In the genomic region with DNA sequence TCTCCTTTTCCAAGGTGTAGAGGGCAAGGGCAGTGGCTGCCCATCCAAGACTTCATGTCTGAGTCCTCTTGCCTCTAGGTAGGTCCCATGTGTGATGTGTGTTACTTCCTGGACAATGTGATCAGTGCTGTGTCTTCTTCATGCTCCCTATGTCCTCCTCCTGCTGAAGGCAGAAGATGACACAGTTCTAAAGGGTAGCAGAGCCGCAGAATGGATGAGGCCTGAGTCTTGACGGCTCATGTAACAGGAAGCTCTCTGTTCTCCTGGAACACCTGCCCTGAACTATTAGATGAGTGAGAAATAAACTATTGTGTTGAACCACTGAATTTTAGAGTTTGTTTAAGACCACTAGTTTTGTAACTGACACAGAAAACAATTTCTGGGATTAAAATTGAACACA, we compare ENCODE assay signal across 24 cellular contexts.
DNase-seq lines count a peak whose midpoint lies in the region; ATAC-seq, FAIRE-seq and TF ChIP-seq lines count a peak whose summit lies in the region.
"Had no signal": no experiment of that assay in that cellular context is flagged by ENCODE, and none has a peak within 500 bp of the region (broad histone marks: within the 10 kb centered on the region; RNA-seq: fewer than 3 reads in every experiment).

No MANE protein-coding gene starts in this region.

- TF ChIP-seq POLR2A in endothelial cell of umbilical vein (IDR thresholded peaks at IDR 0.05; ENCODE audit: low read depth, low read length), result no peak

- H3K4me1 ChIP-seq in SK-N-SH (ENCODE audit: control insufficient read depth in 1 of 2, insufficient read depth in 2 of 2, low read depth in 1 of 2, low read length in 1 of 2) (peaks cover 4 to 28% of the 10 kb centered on the region in 2 experiments; a peak in 2 of 4 replicates), endothelial cell of umbilical vein (ENCODE audit: control insufficient read depth, extremely low read depth, insufficient read depth, low read length) (peaks cover 10% of the 10 kb centered on the region)
- H3K4me1 ChIP-seq: gastroesophageal sphincter, SJSA1 had no signal

- no peaks in the 10 kb centered on the region for H3K9me2 ChIP-seq in SK-N-SH

- peak overlapping the region; percentile 81 for H3K27ac Mint-ChIP-seq in neural crest cell (ENCODE audit: unreplicated experiment)
- H3K27ac Mint-ChIP-seq: activated CD4-positive, alpha-beta memory T cell treated with anti-CD3 and anti-CD28 coated beads, Interleukin-2, amount 10 ng/mL, durations not matched to agents 7 days and 5 days; activated naive CD8-positive, alpha-beta T cell treated with anti-CD3 and anti-CD28 coated beads for 36 hours; B cell; CD8-positive, alpha-beta T cell; H9 had no signal

- no peak overlapping the region for H3K4me3 Mint-ChIP-seq in neural crest cell
- H3K4me3 Mint-ChIP-seq: activated CD4-positive, alpha-beta memory T cell treated with anti-CD3 and anti-CD28 coated beads, Interleukin-2, amount 10 ng/mL, durations not matched to agents 7 days and 5 days; activated naive CD8-positive, alpha-beta T cell treated with anti-CD3 and anti-CD28 coated beads for 36 hours; B cell; CD8-positive, alpha-beta T cell; H9 had no signal

- TF ChIP-seq CTCF in SK-N-SH (IDR thresholded peaks at IDR 0.05) (no peak), endothelial cell of umbilical vein (IDR thresholded peaks at IDR 0.05; ENCODE audit: extremely low read depth in 1 of 2, insufficient read depth in 1 of 2, low read depth in 1 of 2, low read length in 2 of 2) (no peak), neural crest cell (conservative IDR thresholded peaks at IDR 0.05) (no peak)

- H3K36me3 ChIP-seq in SK-N-SH (replicated peaks in 1 of 2; ENCODE audit: control insufficient read depth in 1 of 2, insufficient read depth in 2 of 2, low read length in 1 of 2), result no peaks in the 10 kb centered on the region
- H3K36me3 ChIP-seq in endothelial cell of umbilical vein (ENCODE audit: control insufficient read depth in 2 of 2, extremely low read depth in 1 of 2, insufficient read depth in 2 of 2, low read length in 2 of 2), result no peaks in the 10 kb centered on the region
- H3K36me3 ChIP-seq: gastroesophageal sphincter, SJSA1, thoracic aorta had no signal

- no peaks in the 10 kb centered on the region for H3K27me3 ChIP-seq in SK-N-SH (ENCODE audit: insufficient read depth)
- no peaks in the 10 kb centered on the region for H3K27me3 ChIP-seq in endothelial cell of umbilical vein (ENCODE audit: control insufficient read depth in 2 of 2, insufficient read depth in 2 of 2, low read length in 2 of 2)
- H3K27me3 ChIP-seq: gastroesophageal sphincter, SJSA1 had no signal

- dilution Hi-C loops in endothelial cell of umbilical vein (cut with MboI; ENCODE audit: extremely low pct_ligation_motif_present, low sequenced_read_pairs), result no loop called here

- H3K9me3 ChIP-seq in SK-N-SH, result no peaks in the 10 kb centered on the region
- no peaks in the 10 kb centered on the region for H3K9me3 ChIP-seq in endothelial cell of umbilical vein (replicated peaks; ENCODE audit: control insufficient read depth, insufficient read depth, low read length)
- H3K9me3 ChIP-seq: gastroesophageal sphincter, SJSA1, thoracic aorta had no signal

- H3K4me3 ChIP-seq in SK-N-SH (ENCODE audit: low read depth in 2 of 2, low read length in 1 of 2), result no peak overlapping the region
- H3K4me3 ChIP-seq in endothelial cell of umbilical vein (replicated peaks in 1 of 3; ENCODE audit: insufficient read depth in 1 of 3, low read depth in 1 of 3, low read length in 3 of 3), result no peak overlapping the region
- H3K4me3 ChIP-seq: gastroesophageal sphincter, SJSA1, thoracic aorta had no signal

- no peak overlapping the region for H3K4me2 ChIP-seq in SK-N-SH
- H3K4me2 ChIP-seq in endothelial cell of umbilical vein (ENCODE audit: insufficient read depth, low read length), result no peak overlapping the region

- no peak for TF ChIP-seq EP300 in SK-N-SH (IDR thresholded peaks at IDR 0.05; ENCODE audit: borderline replicate concordance in 1 of 2, low read depth in 1 of 2, low read length in 1 of 2)

- BruUV-seq in endothelial cell of umbilical vein (replicated peaks; lab: Mats Ljungman, UMichigan), result no TSS peak

- DNase-seq in SK-N-SH (no peak), endothelial cell of umbilical vein (ENCODE audit: low read depth, low spot score) (peak; percentile 5), neural crest cell (ENCODE audit: low read depth, low spot score) (no peak)
- no peak for DNase-seq in stimulated activated CD4-positive, alpha-beta T cell treated with anti-CD3 and anti-CD28 coated beads, Interleukin-15, amount 100 ng/mL, for 24 hours
- no peak for DNase-seq in activated naive CD4-positive, alpha-beta T cell treated with anti-CD3 and anti-CD28 coated beads, Interleukin-2, amount 50 U/mL, for 16 hours
- DNase-seq: activated CD4-positive, alpha-beta memory T cell treated with anti-CD3 and anti-CD28 coated beads, Interleukin-2, amount 10 ng/mL, durations not matched to agents 7 days and 5 days; activated CD4-positive, alpha-beta T cell treated with anti-CD3 and anti-CD28 coated beads for 1 hour; activated naive CD8-positive, alpha-beta T cell treated with anti-CD3 and anti-CD28 coated beads for 36 hours; aorta; CD8-positive, alpha-beta T cell; cortex of kidney; GDM1; H9; hippocampal formation; left colon; NCI-H524; occipital lobe; stimulated activated naive CD8-positive, alpha-beta T cell treated with anti-CD3 and anti-CD28 coated beads, Interleukin-15, Interleukin-2, amounts not matched to agents 100 U/mL and 50 U/mL, for 24 hours had no signal

- no peaks in the 10 kb centered on the region for H3K79me2 ChIP-seq in SK-N-SH (ENCODE audit: insufficient read depth)
- no peaks in the 10 kb centered on the region for H3K79me2 ChIP-seq in endothelial cell of umbilical vein (ENCODE audit: control insufficient read depth, insufficient read depth, low read length)

- FAIRE-seq in endothelial cell of umbilical vein (lab: Jason Lieb, UNC), result no peak

- peak overlapping the region in 1 of 2 experiments; percentile 99; a peak in 3 of 4 replicates for H3K27ac ChIP-seq in SK-N-SH (ENCODE audit: low read depth in 2 of 2, low read length in 1 of 2)
- peak overlapping the region; percentile 3 for H3K27ac ChIP-seq in endothelial cell of umbilical vein (ENCODE audit: insufficient read depth, low read depth, low read length)
- H3K27ac ChIP-seq: gastroesophageal sphincter, SJSA1, thoracic aorta had no signal

- ATAC-seq in SK-N-SH treated with all-trans-retinoic acid at 6 μM for 48 hours, result peak; percentile 21
- ATAC-seq in HG02885 (IDR thresholded peaks at IDR 0.05; ENCODE audit: poor library complexity, unreplicated experiment), result no peak
- ATAC-seq: CD8-positive, alpha-beta T cell; gastroesophageal sphincter; left colon; stimulated activated naive CD8-positive, alpha-beta T cell treated with anti-CD3 and anti-CD28 coated beads, Interleukin-15, Interleukin-2, amounts not matched to agents 100 U/mL and 50 U/mL, for 24 hours had no signal

- H3K27me3 Mint-ChIP-seq in neural crest cell (ENCODE audit: low read depth), result no peaks in the 10 kb centered on the region
- H3K27me3 Mint-ChIP-seq: activated CD4-positive, alpha-beta memory T cell treated with anti-CD3 and anti-CD28 coated beads, Interleukin-2, amount 10 ng/mL, durations not matched to agents 7 days and 5 days had no signal

- H4K20me1 ChIP-seq in SK-N-SH (ENCODE audit: insufficient read depth), result no peaks in the 10 kb centered on the region
- no peaks in the 10 kb centered on the region for H4K20me1 ChIP-seq in endothelial cell of umbilical vein (replicated peaks; ENCODE audit: control insufficient read depth, extremely low read depth, insufficient read depth, low read length)

- H3K9me3 Mint-ChIP-seq in neural crest cell, result no peaks in the 10 kb centered on the region
- H3K9me3 Mint-ChIP-seq: activated CD4-positive, alpha-beta memory T cell treated with anti-CD3 and anti-CD28 coated beads, Interleukin-2, amount 10 ng/mL, durations not matched to agents 7 days and 5 days; activated naive CD8-positive, alpha-beta T cell treated with anti-CD3 and anti-CD28 coated beads for 36 hours; CD8-positive, alpha-beta T cell; H9 had no signal

- no peaks in the 10 kb centered on the region for H3K36me3 Mint-ChIP-seq in neural crest cell (ENCODE audit: low read depth)
- H3K36me3 Mint-ChIP-seq: activated naive CD8-positive, alpha-beta T cell treated with anti-CD3 and anti-CD28 coated beads for 36 hours; CD8-positive, alpha-beta T cell had no signal

- intact Hi-C loops in endothelial cell of umbilical vein (cut with micrococcal nuclease), result loop anchor here (1.0 kb wide), 2 partner anchors 135 to 289 kb away; no protein-coding TSS in a partner anchor

- TF ChIP-seq RAD21 in SK-N-SH (IDR thresholded peaks at IDR 0.05; ENCODE audit: low read length), result no peak

- no peaks in the 10 kb centered on the region for H3F3A ChIP-seq in SK-N-SH (replicated peaks; ENCODE audit: insufficient read depth)

- POLR2A ChIA-PET in SK-N-SH (lab: Yijun Ruan, JAX) (no interaction called here), endothelial cell of umbilical vein (lab: Charles Lee) (no interaction called here)

- no peaks in the 10 kb centered on the region for H3K4me1 Mint-ChIP-seq in neural crest cell
- H3K4me1 Mint-ChIP-seq: activated CD4-positive, alpha-beta memory T cell treated with anti-CD3 and anti-CD28 coated beads, Interleukin-2, amount 10 ng/mL, durations not matched to agents 7 days and 5 days; activated naive CD8-positive, alpha-beta T cell treated with anti-CD3 and anti-CD28 coated beads for 36 hours; B cell; H9 had no signal

- CTCF ChIA-PET in SK-N-SH (lab: Yijun Ruan, JAX) (no interaction called here), endothelial cell of umbilical vein (lab: Charles Lee) (no interaction called here)

- H2AFZ ChIP-seq in SK-N-SH (ENCODE audit: low read depth), result no peak overlapping the region
- no peak overlapping the region for H2AFZ ChIP-seq in endothelial cell of umbilical vein (ENCODE audit: low read depth, low read length)

- H3K9ac ChIP-seq in SK-N-SH, result no peak overlapping the region
- H3K9ac ChIP-seq in endothelial cell of umbilical vein (replicated peaks; ENCODE audit: extremely low read depth, insufficient read depth, low read length), result no peak overlapping the region

- WGBS in SK-N-SH (ENCODE audit: low lambda C conversion rate), result 89% methylated on average over 2 of the region's 2 CpGs

- no peaks in the 10 kb centered on the region for H3K9me1 ChIP-seq in endothelial cell of umbilical vein (replicated peaks; ENCODE audit: control insufficient read depth, extremely low read depth, insufficient read depth, low read length)

TF ChIP-seq in SK-N-SH treated with all-trans-retinoic acid at 6 μM for 48 hours, 23 proteins besides CTCF, POLR2A, EP300 and RAD21 (continues in another document):
- no peak for TF ChIP-seq OSR1 (CRISPR knock-in tag; IDR thresholded peaks at IDR 0.05)
- no peak for TF ChIP-seq ZNF8 (CRISPR knock-in tag; IDR thresholded peaks at IDR 0.05)
- no peak for TF ChIP-seq ZFP30 (CRISPR knock-in tag; IDR thresholded peaks at IDR 0.05)

TF ChIP-seq in endothelial cell of umbilical vein, 7 proteins besides CTCF, POLR2A, EP300 and RAD21 (continues in another document):
- TF ChIP-seq POLR2AphosphoS5 (IDR thresholded peaks at IDR 0.05; ENCODE audit: insufficient read depth, low read depth, low read length) (no peak), MYC (IDR thresholded peaks at IDR 0.05; ENCODE audit: low read depth, low read length) (no peak), EZH2 (IDR thresholded peaks at IDR 0.05; ENCODE audit: borderline replicate concordance, low read depth, low read length, severe bottlenecking) (no peak), FOS (IDR thresholded peaks at IDR 0.05; ENCODE audit: borderline replicate concordance, insufficient read depth, low read length) (no peak)
